Comparison of ENCODE assay signal across 21 cellular contexts in the genomic region with DNA sequence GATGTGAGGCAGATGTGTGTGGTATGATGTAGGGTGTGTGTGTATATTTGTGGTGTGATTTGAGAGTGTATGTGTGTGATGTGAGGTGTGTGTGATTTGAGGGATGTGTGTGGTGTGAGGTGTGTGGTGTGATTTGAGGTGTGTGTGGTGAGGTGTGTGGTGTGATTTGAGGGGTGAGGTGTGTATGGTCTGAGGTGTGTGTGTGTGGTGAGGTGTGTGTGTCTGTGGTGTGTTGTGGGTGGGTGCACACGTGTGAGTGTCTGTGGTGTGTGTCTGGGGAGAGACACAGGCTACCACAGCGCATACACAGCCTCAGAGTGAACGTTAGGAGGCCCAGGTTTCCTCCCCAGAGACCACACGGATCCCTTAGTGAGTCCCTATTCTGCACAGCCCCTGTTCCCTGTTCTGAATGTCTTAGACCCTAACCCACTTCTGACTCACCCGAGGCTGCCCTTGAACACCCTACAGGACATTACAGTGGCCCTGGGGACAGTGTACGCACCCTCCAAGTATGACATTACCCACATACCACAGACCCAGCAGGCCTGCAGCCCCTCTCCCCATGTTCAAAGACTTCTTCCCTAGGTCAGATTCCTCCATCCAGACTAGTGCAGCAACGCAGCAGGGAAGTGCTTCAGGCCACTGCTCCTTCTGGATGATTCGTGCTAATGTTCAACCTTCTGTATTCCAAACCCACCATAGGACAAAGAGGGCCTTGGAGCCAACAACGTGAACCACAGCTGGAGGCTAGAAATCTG. TPM values are rescaled to one million over a fixed set of nuclear protein-coding genes. Genes with fewer than 3 reads are reported as not detected.
A peak's percentile ranks its signal among the peaks of the same experiment; 100 is the strongest.
DNase-seq lines count a peak whose midpoint lies in the region; ATAC-seq, FAIRE-seq and TF ChIP-seq lines count a peak whose summit lies in the region.
"Had no signal": no experiment of that assay in that cellular context is flagged by ENCODE, and none has a peak within 500 bp of the region (broad histone marks: within the 10 kb centered on the region; RNA-seq: fewer than 3 reads in every experiment).

No MANE protein-coding gene starts in this region.

- H3K23ac ChIP-seq in H9 (ENCODE audit: insufficient read length, low read depth, low read length) (no peak overlapping the region), neuronal stem cell (ENCODE audit: low read depth, low read length, poor library complexity) (peak overlapping the region; percentile 4)

- H3K27ac Mint-ChIP-seq in H9 (no peak overlapping the region), astrocyte (ENCODE audit: unreplicated experiment) (no peak overlapping the region)
- H3K27ac Mint-ChIP-seq: CD4-positive, alpha-beta T cell; T-helper 1 cell treated with Interleukin-12 subunit alpha and Interleukin-12 subunit beta and Interleukin-4 antibody, amounts not matched to agents 30 μg/mL and 1 μg/mL, for 36 hours had no signal

- no peak overlapping the region for H2BK20ac ChIP-seq in H9 (ENCODE audit: low read depth, low read length, poor library complexity, severe bottlenecking)

- H3K9me3 Mint-ChIP-seq in H9 (no peaks in the 10 kb centered on the region), astrocyte (ENCODE audit: unreplicated experiment) (peaks cover 3% of the 10 kb centered on the region)
- H3K9me3 Mint-ChIP-seq: CD4-positive, alpha-beta T cell; T-helper 1 cell treated with Interleukin-12 subunit alpha and Interleukin-12 subunit beta and Interleukin-4 antibody, amounts not matched to agents 30 μg/mL and 1 μg/mL, for 36 hours had no signal

- no peak overlapping the region for H3K4me3 ChIP-seq in astrocyte (ENCODE audit: insufficient read depth, low read depth, low read length)
- peak overlapping the region in 1 of 2 donors; percentile 62 for H3K4me3 ChIP-seq in neuronal stem cell (ENCODE audit: low read length in 2 of 2)

- no peak overlapping the region for H2BK12ac ChIP-seq in H9 (ENCODE audit: insufficient read length, low read depth, low read length)
- no peak overlapping the region for H2BK12ac ChIP-seq in neuronal stem cell (ENCODE audit: low read length)

- no peaks in the 10 kb centered on the region for H4K20me1 ChIP-seq in H9 (ENCODE audit: control insufficient read depth, insufficient read depth, insufficient read length)
- no peaks in the 10 kb centered on the region for H4K20me1 ChIP-seq in astrocyte (ENCODE audit: insufficient read depth, low read length)

- no peak overlapping the region for H3T11ph ChIP-seq in H9 (ENCODE audit: low read length)

- H3K14ac ChIP-seq in H9 (ENCODE audit: insufficient read depth, low read length), result no peak overlapping the region
- H3K14ac ChIP-seq in neuronal stem cell (ENCODE audit: low read length), result no peak overlapping the region

- WGBS in H9 (ENCODE audit: extremely low coverage, insufficient read length, low lambda C conversion rate), result no CpG with 5 or more reads among the region's 9 CpGs
- WGBS in neuronal stem cell (ENCODE audit: extremely low coverage in 2 of 2, insufficient read length in 2 of 2, insufficient replicate concordance in 1 of 2), 2 donors, result no CpG with 5 or more reads among the region's 9 CpGs

- no peak for ATAC-seq in left lobe of liver

- H3K27ac ChIP-seq in H9 (ENCODE audit: insufficient read length, low read depth, low read length) (no peak overlapping the region), astrocyte (ENCODE audit: low read depth, low read length) (no peak overlapping the region), neuronal stem cell (replicated peaks; ENCODE audit: low read length) (no peak overlapping the region)
- H3K27ac ChIP-seq: HL-60 had no signal

- H3K27me3 ChIP-seq in H9 (ENCODE audit: insufficient read depth, low read length) (no peaks in the 10 kb centered on the region; the same call in 1 of the 2 replicates), astrocyte (ENCODE audit: insufficient read depth, low read length) (peaks cover 37% of the 10 kb centered on the region), neuronal stem cell (ENCODE audit: control insufficient read depth in 3 of 3, insufficient read depth in 3 of 3, low read depth in 1 of 3, low read length in 3 of 3) (peaks cover 0 to 50% (median 43%) of the 10 kb centered on the region in 3 experiments)

- H3K4me2 ChIP-seq in H9 (ENCODE audit: insufficient read depth, insufficient read length, low read length) (no peak overlapping the region), astrocyte (ENCODE audit: low read length) (no peak overlapping the region), neuronal stem cell (ENCODE audit: insufficient read depth, low read length, poor library complexity, severe bottlenecking) (no peak overlapping the region)

- H2BK120ac ChIP-seq in H9 (ENCODE audit: low read depth, low read length, poor library complexity, severe bottlenecking) (no peak overlapping the region), neuronal stem cell (ENCODE audit: low read depth, low read length) (no peak overlapping the region)

- H3K79me1 ChIP-seq in H9 (ENCODE audit: insufficient read depth, low read depth, low read length, poor library complexity, severe bottlenecking) (no peaks in the 10 kb centered on the region), neuronal stem cell (ENCODE audit: low read depth, low read length) (peaks cover 2% of the 10 kb centered on the region)

- H3K4me1 Mint-ChIP-seq in H9, result peaks cover 12 to 14% of the 10 kb centered on the region in 2 experiments
- H3K4me1 Mint-ChIP-seq in astrocyte (ENCODE audit: low read depth, unreplicated experiment), result no peaks in the 10 kb centered on the region

- peaks cover 9% of the 10 kb centered on the region for H3K23me2 ChIP-seq in H9 (ENCODE audit: insufficient read length, low read depth, low read length, poor library complexity, severe bottlenecking)

- H3K18ac ChIP-seq in H9 (ENCODE audit: insufficient read length, low read depth, low read length) (peak overlapping the region; percentile 32), neuronal stem cell (ENCODE audit: low read length) (no peak overlapping the region)

- H3K79me2 ChIP-seq in H9 (ENCODE audit: insufficient read depth, low read length), result no peaks in the 10 kb centered on the region
- no peaks in the 10 kb centered on the region for H3K79me2 ChIP-seq in astrocyte (ENCODE audit: insufficient read depth, low read length)

- no peak overlapping the region for H3K56ac ChIP-seq in H9 (ENCODE audit: insufficient read length, low read depth, low read length)

- no peak overlapping the region for H3K9ac ChIP-seq in H9 (ENCODE audit: extremely low read depth, insufficient read length, low read length)
- H3K9ac ChIP-seq in astrocyte (ENCODE audit: low read length), result no peak overlapping the region
- H3K9ac ChIP-seq in neuronal stem cell (ENCODE audit: low read depth, low read length, poor library complexity), result no peak overlapping the region

- DNase-seq in GM10266 (ENCODE audit: extremely low spot score) (peak; percentile 5), H9 (no peak), astrocyte (ENCODE audit: low read depth) (no peak), neuronal stem cell (ENCODE audit: low spot score) (no peak), left lobe of liver (ENCODE audit: low spot score) (no peak), NCI-H82 treated with DMSO at 0.1 percent for 48 hours (lab: John Stamatoyannopoulos, UW; ENCODE audit: unreplicated experiment) (no peak), HPDE6-E6E7 (ENCODE audit: extremely low spot score) (no peak)
- no peak for DNase-seq in effector CD8-positive, alpha-beta T cell (lab: John Stamatoyannopoulos, UW)
- DNase-seq: ACHN; CD4-positive, alpha-beta T cell; EL; KG1; NCI-H1436 treated with DMSO at 0.1 percent for 48 hours; NCI-H2081 treated with DMSO at 0.1 percent for 48 hours; NCI-H526; NK-92 treated with Interleukin-12 subunit alpha and Interleukin-12 subunit beta, amount 100 ng/mL, for 24 hours; SIG-M5 had no signal

- H3K27me3 Mint-ChIP-seq in H9 (ENCODE audit: low read depth) (peaks cover 15% of the 10 kb centered on the region), astrocyte (ENCODE audit: low read depth, unreplicated experiment) (peaks cover 29% of the 10 kb centered on the region)
- H3K27me3 Mint-ChIP-seq: CD4-positive, alpha-beta T cell had no signal

- FAIRE-seq in astrocyte (lab: Jason Lieb, UNC), result peak; percentile 39

- H3K4ac ChIP-seq in H9 (ENCODE audit: low read depth, low read length) (no peak overlapping the region), neuronal stem cell (ENCODE audit: low read length) (peak overlapping the region; percentile 79)

- TF ChIP-seq CTCF in GM10266 (IDR thresholded peaks at IDR 0.05; ENCODE audit: control insufficient read depth, insufficient read depth, low read depth, missing control alignments) (no peak), H9 (conservative IDR thresholded peaks at IDR 0.05) (no peak), astrocyte (IDR thresholded peaks at IDR 0.05; ENCODE audit: insufficient read depth, low read depth, low read length) (no peak)

- H3K9me3 ChIP-seq in H9 (ENCODE audit: control insufficient read depth, low read depth, low read length) (no peaks in the 10 kb centered on the region), astrocyte (ENCODE audit: insufficient read depth, low read depth, low read length) (peaks cover 8% of the 10 kb centered on the region), neuronal stem cell (replicated peaks in 1 of 2; ENCODE audit: control insufficient read depth in 2 of 2, insufficient read depth in 1 of 2, low read depth in 1 of 2, low read length in 2 of 2) (peaks cover 0 to under 1% of the 10 kb centered on the region in 2 donors)

- no peaks in the 10 kb centered on the region for H3K36me3 ChIP-seq in astrocyte (ENCODE audit: insufficient read depth, low read length)
- no peaks in the 10 kb centered on the region for H3K36me3 ChIP-seq in neuronal stem cell (replicated peaks in 1 of 2; ENCODE audit: control insufficient read depth in 2 of 2, insufficient read depth in 2 of 2, low read length in 2 of 2)

- H4K8ac ChIP-seq in H9 (replicated peaks; ENCODE audit: insufficient read length, low read depth, low read length) (no peak overlapping the region), neuronal stem cell (ENCODE audit: low read depth, low read length) (no peak overlapping the region)

- H3K4me1 ChIP-seq in H9 (ENCODE audit: insufficient read depth, low read length) (no peaks in the 10 kb centered on the region), astrocyte (ENCODE audit: insufficient read depth, low read length) (peaks cover 9% of the 10 kb centered on the region), neuronal stem cell (ENCODE audit: control insufficient read depth in 2 of 2, insufficient read depth in 1 of 2, low read depth in 1 of 2, low read length in 2 of 2) (peaks cover 8 to 10% of the 10 kb centered on the region in 2 donors)

- no peak overlapping the region for H2AK5ac ChIP-seq in H9 (ENCODE audit: insufficient read length, low read length)
- peak overlapping the region; percentile 24 for H2AK5ac ChIP-seq in neuronal stem cell (ENCODE audit: low read depth, low read length)

- H3K36me3 Mint-ChIP-seq in H9 (ENCODE audit: insufficient read depth in 1 of 3, low read depth in 3 of 3), result no peaks in the 10 kb centered on the region
- H3K36me3 Mint-ChIP-seq in astrocyte (ENCODE audit: low read depth, unreplicated experiment), result no peaks in the 10 kb centered on the region

- H4K91ac ChIP-seq in H9 (ENCODE audit: insufficient read length, low read depth, low read length) (no peak overlapping the region), neuronal stem cell (ENCODE audit: low read depth, low read length, poor library complexity) (peak overlapping the region; percentile 58)

- H4K5ac ChIP-seq in H9 (ENCODE audit: insufficient read length, low read depth, low read length), result no peak overlapping the region

- H2BK15ac ChIP-seq in H9 (ENCODE audit: low read depth, low read length) (no peak overlapping the region), neuronal stem cell (ENCODE audit: low read length) (no peak overlapping the region)

- H2AFZ ChIP-seq in H9 (ENCODE audit: low read length) (no peak overlapping the region), astrocyte (ENCODE audit: low read depth, low read length) (no peak overlapping the region), neuronal stem cell (ENCODE audit: low read length) (no peak overlapping the region)

- H2BK5ac ChIP-seq in H9 (ENCODE audit: insufficient read length, low read length) (no peak overlapping the region), neuronal stem cell (ENCODE audit: low read length) (peak overlapping the region; percentile 0)

- H3K4me3 Mint-ChIP-seq in H9, result no peak overlapping the region
- no peak overlapping the region for H3K4me3 Mint-ChIP-seq in astrocyte (ENCODE audit: unreplicated experiment)
- H3K4me3 Mint-ChIP-seq: CD4-positive, alpha-beta T cell; T-helper 1 cell treated with Interleukin-12 subunit alpha and Interleukin-12 subunit beta and Interleukin-4 antibody, amounts not matched to agents 30 μg/mL and 1 μg/mL, for 36 hours had no signal

RNA-seq across cellular contexts. Expression of gene RAB37, which starts 3.5 kb away (rescaled TPM):
- total RNA-seq in H9 (2021) (2.5 and 3.6 TPM in 2 replicates), astrocyte (0.77 TPM in 1 of 2 replicates, not detected in the other), left lobe of liver (14.0 TPM)
- 1.6 TPM for polyA plus RNA-seq in neuronal stem cell (2013, experiment 1 of 2)
- 1.4 TPM for polyA plus RNA-seq in neuronal stem cell (2013, experiment 2 of 2)
- total RNA-seq: H4 had no signal

RNA-seq across cellular contexts. Expression of gene NHERF1, which starts 14.9 kb away (rescaled TPM):
- total RNA-seq in H9 (2021) (74.4 and 78.7 TPM in 2 replicates), astrocyte (27.9 and 36.3 TPM in 2 replicates), left lobe of liver (156 TPM)
- 67.4 TPM for polyA plus RNA-seq in neuronal stem cell (2013, experiment 1 of 2)
- polyA plus RNA-seq in neuronal stem cell (2013, experiment 2 of 2), result 67.1 TPM

RNA-seq across cellular contexts. Expression of gene CD300LF, which starts 20.8 kb away (rescaled TPM):
- total RNA-seq in H9 (2021), result not detected in 2 replicates
- total RNA-seq in astrocyte, result not detected in 2 replicates
- polyA plus RNA-seq in neuronal stem cell (2013, experiment 1 of 2), result not detected
- not detected for polyA plus RNA-seq in neuronal stem cell (2013, experiment 2 of 2)
- not detected for total RNA-seq in left lobe of liver
- total RNA-seq: H4, OCI-LY7 had no signal

RNA-seq across cellular contexts. Expression of gene NAT9, which starts 42.6 kb away (rescaled TPM):
- 53.5 and 63.5 TPM in 2 replicates for total RNA-seq in H9 (2021)
- 58.4 and 61.8 TPM in 2 replicates for total RNA-seq in astrocyte
- polyA plus RNA-seq in neuronal stem cell (2013, experiment 1 of 2), result 38.7 TPM
- 39.5 TPM for polyA plus RNA-seq in neuronal stem cell (2013, experiment 2 of 2)
- total RNA-seq in left lobe of liver, result 21.5 TPM
